11 cellular contexts compared by ENCODE assay signal in genomic region chr11:111450480-111451320, GRCh38.
A peak's percentile ranks its signal among the peaks of the same experiment; 100 is the strongest.
DNase-seq lines count a peak whose midpoint lies in the region; ATAC-seq and TF ChIP-seq lines count a peak whose summit lies in the region.
"Had no signal": no experiment of that assay in that cellular context is flagged by ENCODE, and none has a peak within 500 bp of the region (broad histone marks: within the 10 kb centered on the region; RNA-seq: fewer than 3 reads in every experiment).

No MANE protein-coding gene starts in this region.

- TF ChIP-seq CTCF in GM10248 (IDR thresholded peaks at IDR 0.05; ENCODE audit: control extremely low read depth, extremely low read depth, low read depth, missing control alignments), result no peak

- POLR2A ChIA-PET in GM10248 (lab: Yijun Ruan, JAX), result interaction anchor here (0.6 kb wide), 1 partner anchor 39 kb away, joined by 3 read pairs; no protein-coding TSS in a partner anchor

- DNase-seq in GM10248 (ENCODE audit: extremely low spot score) (peak; percentile 43), A172 (ENCODE audit: low spot score) (no peak), NCI-H2081 treated with DMSO at 0.1 percent for 48 hours (lab: John Stamatoyannopoulos, UW) (no peak), hippocampal formation (lab: John Stamatoyannopoulos, UW) (no peak)
- no peak for DNase-seq in stimulated activated CD4-positive, alpha-beta T cell treated with anti-CD3 and anti-CD28 coated beads, Interleukin-4, amount 100 ng/mL, for 4 hours
- DNase-seq: activated naive CD4-positive, alpha-beta T cell; immature natural killer cell; NCI-H187 treated with DMSO at 0.1 percent for 48 hours had no signal

- CTCF ChIA-PET in GM10248 (lab: Yijun Ruan, JAX), result interaction anchor here (0.9 to 4.8 kb wide), 10 partner anchors 10 to 181 kb away, joined by 3 to 19 read pairs (median 4); no protein-coding TSS in a partner anchor

- TF ChIP-seq POLR2A in Raji (IDR thresholded peaks at IDR 0.05; ENCODE audit: insufficient read depth, low read depth, low read length), result peak; percentile 33

- peak; percentile 86 for ATAC-seq in GM19452 (IDR thresholded peaks at IDR 0.05; ENCODE audit: unreplicated experiment)
- ATAC-seq in HG03025 (IDR thresholded peaks at IDR 0.05; ENCODE audit: low FRiP score, unreplicated experiment), result peak; percentile 89
